14 cellular contexts compared by ENCODE assay signal in genomic region chr5:56126487-56127179, GRCh38.
DNase-seq lines count a peak whose midpoint lies in the region; ATAC-seq and TF ChIP-seq lines count a peak whose summit lies in the region.
"Had no signal": no experiment of that assay in that cellular context is flagged by ENCODE, and none has a peak within 500 bp of the region (broad histone marks: within the 10 kb centered on the region; RNA-seq: fewer than 3 reads in every experiment).

No MANE protein-coding gene starts in this region.

- ATAC-seq in WTC11 (no peak), GM21825 (IDR thresholded peaks at IDR 0.05; ENCODE audit: unreplicated experiment) (no peak), HG03342 (IDR thresholded peaks at IDR 0.05; ENCODE audit: unreplicated experiment) (no peak)
- ATAC-seq: HCT116 had no signal

- peak overlapping the region; percentile 33 for H3K27ac ChIP-seq in hepatocyte
- H3K27ac ChIP-seq: 22Rv1, right atrium auricular region, tibial nerve had no signal

- no peaks in the 10 kb centered on the region for H3K79me2 ChIP-seq in hepatocyte

- peaks cover 47% of the 10 kb centered on the region for H3K4me1 Mint-ChIP-seq in activated naive CD8-positive, alpha-beta T cell treated with anti-CD3 and anti-CD28 coated beads for 36 hours
- H3K4me1 Mint-ChIP-seq in WTC11 = peaks cover 6% of the 10 kb centered on the region; the same call in 1 of the 2 replicates

- H3K27me3 ChIP-seq in hepatocyte = no peaks in the 10 kb centered on the region
- H3K27me3 ChIP-seq: right atrium auricular region, tibial nerve had no signal

- H3K27me3 Mint-ChIP-seq in activated naive CD8-positive, alpha-beta T cell treated with anti-CD3 and anti-CD28 coated beads for 36 hours = no peaks in the 10 kb centered on the region
- H3K27me3 Mint-ChIP-seq in WTC11 (ENCODE audit: low read depth) = no peaks in the 10 kb centered on the region; the same call in 1 of the 2 replicates

- no peaks in the 10 kb centered on the region for H3K9me2 ChIP-seq in hepatocyte (replicated peaks; ENCODE audit: insufficient read depth)

- CTCF ChIA-PET in WTC11 (lab: Charles Lee) = interaction anchor here (0.5 kb wide), 1 partner anchor 135 kb away, joined by 4 read pairs; no protein-coding TSS in a partner anchor

- no peaks in the 10 kb centered on the region for H3K36me3 ChIP-seq in hepatocyte (replicated peaks; ENCODE audit: insufficient read depth, low read depth)
- H3K36me3 ChIP-seq: right atrium auricular region, tibial nerve had no signal

- peaks cover 21% of the 10 kb centered on the region for H3K4me1 ChIP-seq in hepatocyte (ENCODE audit: insufficient read depth)

- POLR2A ChIA-PET in WTC11 (lab: Charles Lee) = no interaction called here

- 84% methylated on average over 7 of the region's 7 CpGs for WGBS in hepatocyte (ENCODE audit: low lambda C conversion rate, missing lambda C conversion rate)

- peaks cover 7% of the 10 kb centered on the region for H3K9me3 Mint-ChIP-seq in activated naive CD8-positive, alpha-beta T cell treated with anti-CD3 and anti-CD28 coated beads for 36 hours
- no peaks in the 10 kb centered on the region for H3K9me3 Mint-ChIP-seq in WTC11

- DNase-seq in DMS 273 (lab: John Stamatoyannopoulos, UW; ENCODE audit: unreplicated experiment) = peak; percentile 26
- no peak for DNase-seq in DMS 273 treated with DMSO at 0.1 percent for 48 hours (lab: John Stamatoyannopoulos, UW)
- DNase-seq in NCI-H1105 treated with DMSO at 0.1 percent for 48 hours (lab: John Stamatoyannopoulos, UW) = peak; percentile 5
- DNase-seq in activated naive CD8-positive, alpha-beta T cell treated with anti-CD3 and anti-CD28 coated beads for 36 hours = peak; percentile 26
- DNase-seq in hepatocyte (ENCODE audit: low spot score) = no peak
- DNase-seq in WTC11 (ENCODE audit: low spot score) = no peak
- DNase-seq: NCI-H1417 treated with DMSO at 0.1 percent for 48 hours had no signal

- H3K4me3 Mint-ChIP-seq in activated naive CD8-positive, alpha-beta T cell treated with anti-CD3 and anti-CD28 coated beads for 36 hours = peak overlapping the region; percentile 30
- H3K4me3 Mint-ChIP-seq in WTC11 = no peak overlapping the region
- H3K4me3 Mint-ChIP-seq: central memory CD8-positive, alpha-beta T cell had no signal

- H3K4me3 ChIP-seq in hepatocyte = no peak overlapping the region
- H3K4me3 ChIP-seq: right atrium auricular region, tibial nerve had no signal

- TF ChIP-seq CTCF in hepatocyte (IDR thresholded peaks at IDR 0.05; ENCODE audit: poor library complexity) (no peak), WTC11 (IDR thresholded peaks at IDR 0.05) (no peak)

- no peaks in the 10 kb centered on the region for H3K36me3 Mint-ChIP-seq in activated naive CD8-positive, alpha-beta T cell treated with anti-CD3 and anti-CD28 coated beads for 36 hours
- no peaks in the 10 kb centered on the region for H3K36me3 Mint-ChIP-seq in WTC11

- no peak overlapping the region for H3K4me2 ChIP-seq in hepatocyte

- H3K9me3 ChIP-seq in hepatocyte (ENCODE audit: low read depth) = no peaks in the 10 kb centered on the region
- H3K9me3 ChIP-seq: tibial nerve had no signal

- no peaks in the 10 kb centered on the region for H4K20me1 ChIP-seq in hepatocyte (ENCODE audit: insufficient read depth, poor library complexity, severe bottlenecking)

- H3K27ac Mint-ChIP-seq in activated naive CD8-positive, alpha-beta T cell treated with anti-CD3 and anti-CD28 coated beads for 36 hours = peak overlapping the region; percentile 80
- no peak overlapping the region for H3K27ac Mint-ChIP-seq in WTC11

- no peak overlapping the region for H2AFZ ChIP-seq in hepatocyte

TF ChIP-seq in WTC11, 78 proteins besides CTCF, POLR2A, EP300 and RAD21:
- no peak for TF ChIP-seq SMAD3 (CRISPR knock-in tag; IDR thresholded peaks at IDR 0.05; ENCODE audit: borderline replicate concordance)
- no peak for TF ChIP-seq GABPB1 (CRISPR knock-in tag; IDR thresholded peaks at IDR 0.05)
- TF ChIP-seq NR2C2 (CRISPR knock-in tag; IDR thresholded peaks at IDR 0.05) = no peak
- TF ChIP-seq KAT7 (CRISPR knock-in tag; IDR thresholded peaks at IDR 0.05; ENCODE audit: borderline replicate concordance) = no peak
- no peak for TF ChIP-seq ZNF416 (CRISPR knock-in tag; IDR thresholded peaks at IDR 0.05)
- TF ChIP-seq ZNF138 (CRISPR knock-in tag; conservative IDR thresholded peaks at IDR 0.05) = no peak
- TF ChIP-seq FOXJ3 (CRISPR knock-in tag; IDR thresholded peaks at IDR 0.05; ENCODE audit: borderline replicate concordance) = no peak
- no peak for TF ChIP-seq JAZF1 (CRISPR knock-in tag; IDR thresholded peaks at IDR 0.05)
- TF ChIP-seq SMAD4 (CRISPR knock-in tag; IDR thresholded peaks at IDR 0.05) = no peak
- no peak for TF ChIP-seq TP53 (CRISPR knock-in tag; IDR thresholded peaks at IDR 0.05)
- TF ChIP-seq MAX (CRISPR knock-in tag; IDR thresholded peaks at IDR 0.05) = no peak
- no peak for TF ChIP-seq ZNF512 (CRISPR knock-in tag; IDR thresholded peaks at IDR 0.05; ENCODE audit: borderline replicate concordance)
- no peak for TF ChIP-seq ZBTB21 (CRISPR knock-in tag; IDR thresholded peaks at IDR 0.05; ENCODE audit: borderline replicate concordance)

Comparison
In these comparisons a context has a peak if more than half of its experiments do, and no peak if none do; other contexts are left out.
1. DNase-seq: peak in DMS 273 (single experiment), NCI-H1105 treated with DMSO at 0.1 percent for 48 hours (single experiment) and activated naive CD8-positive, alpha-beta T cell treated with anti-CD3 and anti-CD28 coated beads for 36 hours (single experiment); none in DMS 273 treated with DMSO at 0.1 percent for 48 hours (single experiment), hepatocyte (single experiment) and WTC11 (single experiment).